In the genomic region with DNA sequence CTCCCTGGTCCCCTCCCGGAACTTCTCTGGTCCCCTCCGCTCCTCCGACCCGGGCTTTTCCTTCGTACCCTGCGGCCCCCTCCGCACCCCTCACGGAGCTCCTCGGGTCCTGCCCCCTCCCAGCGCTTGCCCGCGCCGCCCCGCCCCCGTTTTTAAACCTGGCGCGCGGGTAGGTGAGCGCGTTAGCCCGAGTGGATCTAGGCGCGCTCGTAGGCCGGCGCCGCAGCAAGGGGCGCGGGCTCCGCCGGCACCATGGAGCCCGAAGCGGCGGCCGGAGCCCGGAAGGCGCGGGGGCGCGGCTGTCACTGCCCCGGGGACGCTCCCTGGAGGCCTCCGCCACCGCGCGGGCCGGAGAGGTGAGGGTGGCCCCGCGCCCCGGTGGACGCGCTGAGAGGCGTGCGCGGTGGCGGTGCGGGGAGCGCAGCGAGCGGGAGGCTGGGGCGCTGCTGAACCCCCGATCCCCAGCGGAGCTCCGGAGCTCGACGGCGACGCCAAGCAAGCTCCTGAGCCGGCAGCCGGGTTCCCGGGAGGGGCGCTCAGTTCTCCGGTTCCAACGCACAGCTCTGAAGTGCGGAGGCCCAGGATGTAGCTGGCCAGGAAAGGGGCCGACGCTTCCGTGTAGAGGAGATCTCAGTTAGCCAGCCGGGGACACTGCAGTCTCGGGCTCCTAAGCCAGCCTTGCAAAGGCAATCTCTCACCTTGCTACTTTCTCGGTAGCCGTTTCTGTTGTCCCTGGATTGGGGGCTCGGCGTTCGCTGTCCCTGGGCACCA, we compare ENCODE assay signal across 8 cellular contexts. TPM values are rescaled to one million over a fixed set of nuclear protein-coding genes. Genes with fewer than 3 reads are reported as not detected.
DNase-seq lines count a peak whose midpoint lies in the region; ATAC-seq and TF ChIP-seq lines count a peak whose summit lies in the region.

A gene with protein sequence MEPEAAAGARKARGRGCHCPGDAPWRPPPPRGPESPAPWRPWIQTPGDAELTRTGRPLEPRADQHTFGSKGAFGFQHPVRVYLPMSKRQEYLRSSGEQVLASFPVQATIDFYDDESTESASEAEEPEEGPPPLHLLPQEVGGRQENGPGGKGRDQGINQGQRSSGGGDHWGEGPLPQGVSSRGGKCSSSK (plus strand): TSS at position 182 of the 771 bp plus-strand sequence. CDS start 71 bp downstream, at position 253.

- no peaks in the 10 kb centered on the region for H3K27me3 ChIP-seq in Caco-2 (replicated peaks; ENCODE audit: control insufficient read depth, insufficient read depth, low read length)

- no peaks in the 10 kb centered on the region for H3K27me3 Mint-ChIP-seq in Caco-2 (ENCODE audit: insufficient read depth, unreplicated experiment)
- peaks cover 78% of the 10 kb centered on the region for H3K27me3 Mint-ChIP-seq in activated naive CD4-positive, alpha-beta T cell treated with anti-CD3 and anti-CD28 coated beads, Interleukin-2, amount 10 ng/mL, durations not matched to agents 7 days and 5 days

- DNase-seq in Caco-2 (peak in 1 of 2 experiments; percentile 41), LNCaP clone FGC (ENCODE audit: low read depth) (no peak)
- DNase-seq in activated naive CD4-positive, alpha-beta T cell treated with anti-CD3 and anti-CD28 coated beads, Interleukin-2, amount 10 ng/mL, durations not matched to agents 7 days and 5 days, result peak; percentile 45
- peak; percentile 10 to 11 for DNase-seq in stimulated activated CD4-positive, alpha-beta T cell treated with anti-CD3 and anti-CD28 coated beads, Interleukin-2, amount 100 ng/mL, for 48 hours

- POLR2A ChIA-PET in Caco-2 (lab: Charles Lee), result no interaction called here

- no TSS peak for BruUV-seq in Caco-2 (replicated peaks; lab: Mats Ljungman, UMichigan)

- H3K36me3 ChIP-seq in Caco-2 (ENCODE audit: control insufficient read depth, insufficient read depth, low read length), result no peaks in the 10 kb centered on the region

- no peaks in the 10 kb centered on the region for H3K4me1 Mint-ChIP-seq in Caco-2 (ENCODE audit: low read depth, unreplicated experiment)
- peaks cover 23% of the 10 kb centered on the region for H3K4me1 Mint-ChIP-seq in activated naive CD4-positive, alpha-beta T cell treated with anti-CD3 and anti-CD28 coated beads, Interleukin-2, amount 10 ng/mL, durations not matched to agents 7 days and 5 days

- ATAC-seq in GM21528 (IDR thresholded peaks at IDR 0.05; ENCODE audit: low FRiP score, unreplicated experiment), result no peak
- no peak for ATAC-seq in GM21786 (IDR thresholded peaks at IDR 0.05; ENCODE audit: unreplicated experiment)
- no peak for ATAC-seq in GM19351 (IDR thresholded peaks at IDR 0.05; ENCODE audit: unreplicated experiment)

- no peaks in the 10 kb centered on the region for H3K9me3 Mint-ChIP-seq in Caco-2 (ENCODE audit: unreplicated experiment)
- H3K9me3 Mint-ChIP-seq in activated naive CD4-positive, alpha-beta T cell treated with anti-CD3 and anti-CD28 coated beads, Interleukin-2, amount 10 ng/mL, durations not matched to agents 7 days and 5 days, result no peaks in the 10 kb centered on the region

- intact Hi-C loops in Caco-2 (cut with micrococcal nuclease; ENCODE audit: unreplicated experiment), result no loop called here

- CTCF ChIA-PET in Caco-2 (lab: Charles Lee), result interaction anchor here (0.6 to 2.0 kb wide), 2 partner anchors 27 to 30 kb away, joined by 6 to 7 read pairs; no protein-coding TSS in a partner anchor
- CTCF ChIA-PET in activated naive CD4-positive, alpha-beta T cell treated with anti-CD3 and anti-CD28 coated beads, Interleukin-2, amount 10 ng/mL, durations not matched to agents 7 days and 5 days (lab: Charles Lee), result interaction anchor here (1.0 to 3.4 kb wide), 3 partner anchors 16 to 66 kb away, joined by 3 to 21 read pairs (median 4); no protein-coding TSS in a partner anchor

- no peak for TF ChIP-seq CTCF in Caco-2 (IDR thresholded peaks at IDR 0.05; ENCODE audit: insufficient read depth in 1 of 2, low read depth in 1 of 2, low read length in 1 of 2, severe bottlenecking in 1 of 2, unreplicated experiment in 1 of 2)
- no peak for TF ChIP-seq CTCF in LNCaP clone FGC (IDR thresholded peaks at IDR 0.05; ENCODE audit: control insufficient read depth, extremely low read depth, insufficient read depth)

- no peaks in the 10 kb centered on the region for H3K36me3 Mint-ChIP-seq in Caco-2 (ENCODE audit: insufficient read depth, unreplicated experiment)
- no peaks in the 10 kb centered on the region for H3K36me3 Mint-ChIP-seq in activated naive CD4-positive, alpha-beta T cell treated with anti-CD3 and anti-CD28 coated beads, Interleukin-2, amount 10 ng/mL, durations not matched to agents 7 days and 5 days

- H3K4me1 ChIP-seq in Caco-2, result no peaks in the 10 kb centered on the region

- H3K9me3 ChIP-seq in Caco-2 (no peaks in the 10 kb centered on the region), iPS-18c (ENCODE audit: control insufficient read depth, insufficient read depth, low read length) (no peaks in the 10 kb centered on the region)

- peak within 1 kb of the TSS; percentile 53 for H3K4me3 ChIP-seq in Caco-2 (ENCODE audit: low read depth, low read length)
- peak within 1 kb of the TSS; percentile 28 for H3K4me3 ChIP-seq in LNCaP clone FGC (ENCODE audit: low read depth, low read length)
- peak within 1 kb of the TSS; percentile 53 for H3K4me3 ChIP-seq in iPS-18c (ENCODE audit: insufficient read depth, low read depth, low read length)

- no peak within 1 kb of the TSS for H3K27ac Mint-ChIP-seq in Caco-2 (ENCODE audit: unreplicated experiment)
- H3K27ac Mint-ChIP-seq in activated naive CD4-positive, alpha-beta T cell treated with anti-CD3 and anti-CD28 coated beads, Interleukin-2, amount 10 ng/mL, durations not matched to agents 7 days and 5 days, result no peak within 1 kb of the TSS

- peak within 1 kb of the TSS; percentile 66 for H3K4me3 Mint-ChIP-seq in Caco-2 (ENCODE audit: unreplicated experiment)
- H3K4me3 Mint-ChIP-seq in activated naive CD4-positive, alpha-beta T cell treated with anti-CD3 and anti-CD28 coated beads, Interleukin-2, amount 10 ng/mL, durations not matched to agents 7 days and 5 days, result peak within 1 kb of the TSS; percentile 69

RNA-seq across cellular contexts. Expression of the gene that starts here (rescaled TPM):
- 0.91 and 1.2 TPM in 2 replicates for total RNA-seq in Caco-2 (2022)
